In genomic region chr7:137592232-137592896, GRCh38 we compare ENCODE assay signal across 1 cellular context.
A peak's percentile ranks its signal among the peaks of the same experiment; 100 is the strongest.
TF ChIP-seq lines count a peak whose summit lies in the region.

No MANE protein-coding gene starts in this region.

TF ChIP-seq in K562, 482 proteins besides CTCF, POLR2A, EP300 and RAD21 (continued from another document):
- no peak; a peak in 1 of 4 replicates for TF ChIP-seq FOXK2 (conservative IDR thresholded peaks at IDR 0.05 in 1 of 2, IDR thresholded peaks at IDR 0.05 in 1 of 2; ENCODE audit: low read depth in 2 of 2)
- TF ChIP-seq MYC (IDR thresholded peaks at IDR 0.05; ENCODE audit: low read depth, low read length) = 0 out of 2 replicates have a peak, but pooled peaks have one; percentile 26
- TF ChIP-seq MYC (CRISPR knock-in tag; IDR thresholded peaks at IDR 0.05; ENCODE audit: borderline replicate concordance, low read depth) = no peak
- TF ChIP-seq NCOA2 (IDR thresholded peaks at IDR 0.05; ENCODE audit: partially characterized antibody in 2 of 2) = no peak
- no peak for TF ChIP-seq BRD4 (IDR thresholded peaks at IDR 0.05)
- TF ChIP-seq, protein P1, sequence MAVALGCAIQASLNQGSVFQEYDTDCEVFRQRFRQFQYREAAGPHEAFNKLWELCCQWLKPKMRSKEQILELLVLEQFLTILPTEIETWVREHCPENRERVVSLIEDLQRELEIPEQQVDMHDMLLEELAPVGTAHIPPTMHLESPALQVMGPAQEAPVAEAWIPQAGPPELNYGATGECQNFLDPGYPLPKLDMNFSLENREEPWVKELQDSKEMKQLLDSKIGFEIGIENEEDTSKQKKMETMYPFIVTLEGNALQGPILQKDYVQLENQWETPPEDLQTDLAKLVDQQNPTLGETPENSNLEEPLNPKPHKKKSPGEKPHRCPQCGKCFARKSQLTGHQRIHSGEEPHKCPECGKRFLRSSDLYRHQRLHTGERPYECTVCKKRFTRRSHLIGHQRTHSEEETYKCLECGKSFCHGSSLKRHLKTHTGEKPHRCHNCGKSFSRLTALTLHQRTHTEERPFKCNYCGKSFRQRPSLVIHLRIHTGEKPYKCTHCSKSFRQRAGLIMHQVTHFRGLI (CRISPR knock-in tag; IDR thresholded peaks at IDR 0.05) = no peak
- TF ChIP-seq RBBP5 (IDR thresholded peaks at IDR 0.05; ENCODE audit: borderline replicate concordance, insufficient read depth, low read length, poor library complexity, severe bottlenecking) = no peak
- no peak for TF ChIP-seq MGA (IDR thresholded peaks at IDR 0.05)
- no peak for TF ChIP-seq KAT7 (CRISPR knock-in tag; IDR thresholded peaks at IDR 0.05; ENCODE audit: borderline replicate concordance)
- 0 out of 2 replicates have a peak, but pooled peaks have one; percentile 6 for TF ChIP-seq NFE2 (IDR thresholded peaks at IDR 0.05; ENCODE audit: low read depth)
- TF ChIP-seq FOXJ2 (tag; IDR thresholded peaks at IDR 0.05) = no peak
- TF ChIP-seq KHSRP (IDR thresholded peaks at IDR 0.05) = no peak
